Comparison of ENCODE assay signal across 8 cellular contexts in genomic region chr19:10543420-10544241, GRCh38. TPM values are rescaled to one million over a fixed set of nuclear protein-coding genes. Genes with fewer than 3 reads are reported as not detected.
A peak's percentile ranks its signal among the peaks of the same experiment; 100 is the strongest.
DNase-seq lines count a peak whose midpoint lies in the region; ATAC-seq and TF ChIP-seq lines count a peak whose summit lies in the region.

ATG4D (plus strand) TSS chr19:10543904; CDS start chr19:10544091, 187 bp downstream.

- H3K4me1 ChIP-seq in OCI-LY7 (ENCODE audit: insufficient read depth, low read length, poor library complexity, severe bottlenecking) (peaks cover 17% of the 10 kb centered on the region), mucosa of descending colon (ENCODE audit: low read depth) (peaks cover 14% of the 10 kb centered on the region)

- peaks cover 14% of the 10 kb centered on the region for H3K36me3 ChIP-seq in OCI-LY7 (ENCODE audit: insufficient read depth, low read length)
- peaks cover 5% of the 10 kb centered on the region for H3K36me3 ChIP-seq in mucosa of descending colon (ENCODE audit: low read depth)

- H4K20me1 ChIP-seq in OCI-LY7 (ENCODE audit: insufficient read depth, low read length), result no peaks in the 10 kb centered on the region

- no TSS peak for BruUV-seq in OCI-LY7 (replicated peaks; lab: Mats Ljungman, UMichigan)

- intact Hi-C loops in OCI-LY7 (cut with micrococcal nuclease; ENCODE audit: unreplicated experiment) (no loop called here), mucosa of descending colon (cut with DNase I, micrococcal nuclease) (no loop called here)

- peaks cover 12% of the 10 kb centered on the region; the same call in 1 of the 2 replicates for H3K79me2 ChIP-seq in OCI-LY7 (ENCODE audit: insufficient read depth, low read depth, low read length)

- H3K9me3 ChIP-seq in OCI-LY7 (ENCODE audit: low read length), result no peaks in the 10 kb centered on the region
- H3K9me3 ChIP-seq in mucosa of descending colon, result no peaks in the 10 kb centered on the region

- no peaks in the 10 kb centered on the region for H3K9me2 ChIP-seq in OCI-LY7 (ENCODE audit: insufficient read depth, low read length)

- CTCF ChIA-PET in OCI-LY7 (lab: Charles Lee; ENCODE audit: unreplicated experiment), result no interaction called here

- peak within 1 kb of the TSS; percentile 86 for H3K4me2 ChIP-seq in OCI-LY7 (ENCODE audit: low read length)

- peak within 1 kb of the TSS; percentile 35 for H3K27ac ChIP-seq in OCI-LY7 (ENCODE audit: low read depth, low read length, poor library complexity, severe bottlenecking)
- H3K27ac ChIP-seq in epithelial cell of prostate, result peak within 1 kb of the TSS; percentile 48

- POLR2A ChIA-PET in OCI-LY7 (lab: Charles Lee), result interaction anchor here (0.6 to 1.3 kb wide), 5 partner anchors 8 to 126 kb away, joined by 3 to 5 read pairs (median 4); no protein-coding TSS in a partner anchor

- H3K4me3 ChIP-seq in OCI-LY7 (ENCODE audit: low read depth, low read length, poor library complexity, severe bottlenecking), result peak within 1 kb of the TSS; percentile 96
- peak within 1 kb of the TSS; percentile 95 for H3K4me3 ChIP-seq in mucosa of descending colon

- peak; percentile 93 for ATAC-seq in mucosa of descending colon

- TF ChIP-seq CTCF in OCI-LY7 (conservative IDR thresholded peaks at IDR 0.05; ENCODE audit: low read length) (no peak), mucosa of descending colon (IDR thresholded peaks at IDR 0.05) (no peak)

- DNase-seq in Ammon's horn (ENCODE audit: low spot score) (peak; percentile 83), GM19240 (ENCODE audit: insufficient read length, low spot score) (peak; percentile 94), HUDEP-2 (lab: John Stamatoyannopoulos, UW; ENCODE audit: unreplicated experiment in 76 of 76) (peak in 75 of 76 experiments; percentile 82 to 100 (median 99)), OCI-LY7 (ENCODE audit: low spot score) (peak; percentile 83), activated T-cell treated with anti-CD3 and anti-CD28 coated beads for 24 hours (ENCODE audit: low read depth) (peak; percentile 71), epithelial cell of prostate (ENCODE audit: low read depth, low spot score) (no peak), mucosa of descending colon (peak; percentile 94 to 97 (median 94))
- peak; percentile 66 for DNase-seq in stimulated activated CD8-positive, alpha-beta memory T cell treated with anti-CD3 and anti-CD28 coated beads, Interleukin-4, amount 100 ng/mL, for 24 hours (ENCODE audit: low read depth)

- H2AFZ ChIP-seq in OCI-LY7 (ENCODE audit: low read length), result peak within 1 kb of the TSS; percentile 66

RNA-seq across cellular contexts. Expression of gene ATG4D, which starts in this region (rescaled TPM):
- total RNA-seq in OCI-LY7 (2014; rRNA removed; shearing (Covaris generic)), result 21.1 and 29.6 TPM in 2 replicates
- total RNA-seq in OCI-LY7 (2022) (46.8 and 48.2 TPM in 2 replicates), mucosa of descending colon (100 to 1,000 TPM in 1 of 3 donors, 10 to 100 TPM in 2; 63.0 to 119 (median 93.5) TPM)
